ENCODE assay signal across 8 cellular contexts in the genomic region with DNA sequence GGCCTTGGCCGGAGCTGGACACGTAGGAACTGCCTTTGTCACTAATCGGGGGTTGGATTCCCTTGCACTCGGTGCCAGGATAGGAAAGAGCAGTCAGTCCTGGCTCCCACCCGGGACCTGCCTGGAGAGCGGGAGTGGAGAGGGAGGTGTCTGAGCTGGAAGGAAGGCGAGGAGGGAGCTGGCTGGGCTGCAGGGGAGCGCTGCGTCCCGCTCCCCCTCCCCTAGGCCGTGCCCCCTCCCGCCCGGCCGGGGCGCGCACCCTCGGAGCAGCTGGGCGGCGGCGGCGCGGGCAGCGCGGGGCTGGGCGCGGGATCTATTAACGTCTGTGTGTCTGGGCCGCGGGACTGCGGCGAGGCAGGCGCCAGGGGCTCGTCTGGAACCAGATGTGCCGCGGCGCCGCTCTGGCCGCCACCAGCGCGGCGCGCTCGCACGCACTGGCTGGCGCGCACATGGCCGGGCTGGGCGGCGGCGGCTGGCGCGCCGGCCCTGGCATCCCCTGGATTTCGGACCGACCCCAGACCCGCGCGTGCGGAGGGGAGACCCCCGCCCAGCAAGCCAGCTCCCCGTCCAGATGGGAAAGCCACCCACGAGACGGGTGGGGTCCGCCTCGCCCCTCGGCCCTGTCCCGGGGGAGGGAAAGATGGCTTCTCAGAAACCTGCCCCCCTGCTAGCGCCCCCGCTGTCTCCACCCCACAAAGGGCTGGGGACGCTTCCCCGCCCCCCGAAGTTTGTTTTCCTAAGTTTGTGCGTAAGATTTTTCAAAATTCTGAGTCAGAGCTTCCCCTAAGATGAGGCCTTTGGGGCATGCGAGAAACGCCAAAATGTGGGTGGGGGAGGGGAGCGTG. TPM values are rescaled to one million over a fixed set of nuclear protein-coding genes. Genes with fewer than 3 reads are reported as not detected.
DNase-seq lines count a peak whose midpoint lies in the region; ATAC-seq and TF ChIP-seq lines count a peak whose summit lies in the region.

No MANE protein-coding gene starts in this region.

- peak overlapping the region; percentile 83 for H3K9ac ChIP-seq in HCT116 (ENCODE audit: low read length)

- no peak for DNase-seq in HCT116 (ENCODE audit: low read depth, low spot score)
- DNase-seq in T-helper 2 cell treated with Interferon-gamma antibody and Interleukin-4, amounts not matched to agents 5 μg/mL and 100 μg/mL, for 36 hours (ENCODE audit: low spot score) = peak; percentile 21
- DNase-seq in dedifferentiated amniotic fluid mesenchymal stem cell (ENCODE audit: extremely low spot score) = peak; percentile 58
- peak; percentile 67 for DNase-seq in stimulated activated naive CD8-positive, alpha-beta T cell treated with anti-CD3 and anti-CD28 coated beads, Interleukin-15, Interleukin-2, amounts not matched to agents 100 U/mL and 50 U/mL, for 24 hours
- DNase-seq in midbrain (lab: John Stamatoyannopoulos, UW) = no peak
- DNase-seq in KG1 (lab: John Stamatoyannopoulos, UW) = no peak

- H3K36me3 ChIP-seq in HCT116 (ENCODE audit: control insufficient read depth in 1 of 2, insufficient read depth in 2 of 2, low read length in 2 of 2) (0 out of 4 replicates have a peak, but pooled peaks cover 0 to 2% of the 10 kb centered on the region in 2 experiments), mesodermal cell (ENCODE audit: control insufficient read depth, insufficient read depth, low read length) (no peaks in the 10 kb centered on the region)

- H3K4me1 Mint-ChIP-seq in T-helper 2 cell treated with Interferon-gamma antibody and Interleukin-4, amounts not matched to agents 5 μg/mL and 100 μg/mL, for 36 hours (ENCODE audit: low read depth) = peaks cover 2% of the 10 kb centered on the region

- H3K4me1 ChIP-seq in HCT116 (ENCODE audit: control insufficient read depth in 1 of 2, insufficient read depth in 2 of 2, low read length in 2 of 2) (peaks cover 32 to 43% of the 10 kb centered on the region in 2 experiments), mesodermal cell (ENCODE audit: control insufficient read depth, insufficient read depth, low read length, poor library complexity, severe bottlenecking) (peaks cover 11% of the 10 kb centered on the region)

- peak overlapping the region; percentile 46 to 65 for H3K4me3 ChIP-seq in HCT116 (replicated peaks in 1 of 2; ENCODE audit: low read depth in 1 of 2, low read length in 2 of 2)
- peak overlapping the region; percentile 26 for H3K4me3 ChIP-seq in mesodermal cell (ENCODE audit: extremely low read depth, insufficient read depth, low read length, poor library complexity, severe bottlenecking)

- H2AFZ ChIP-seq in HCT116 (ENCODE audit: low read depth, low read length, poor library complexity, severe bottlenecking) = peak overlapping the region; percentile 74

- intact Hi-C loops in HCT116 (cut with micrococcal nuclease) = no loop called here

- no peaks in the 10 kb centered on the region for H3K9me3 ChIP-seq in HCT116 (ENCODE audit: control insufficient read depth in 1 of 2, insufficient read depth in 1 of 2, low read depth in 1 of 2, low read length in 2 of 2)
- H3K9me3 ChIP-seq in mesodermal cell (ENCODE audit: control insufficient read depth, low read length) = no peaks in the 10 kb centered on the region

- no peaks in the 10 kb centered on the region for H3K36me3 Mint-ChIP-seq in T-helper 2 cell treated with Interferon-gamma antibody and Interleukin-4, amounts not matched to agents 5 μg/mL and 100 μg/mL, for 36 hours (ENCODE audit: low read depth)

- RAD21 ChIA-PET in HCT116 (lab: Charles Lee; ENCODE audit: low non-redundant PET in 1 of 2, low total read pairs in 2 of 2, uncharacterized antibody in 2 of 2, unreplicated experiment in 2 of 2) = no interaction called here

- H3K4me2 ChIP-seq in HCT116 (ENCODE audit: low read length) = peak overlapping the region; percentile 99

- H3K79me2 ChIP-seq in HCT116 (ENCODE audit: insufficient read depth, low read length) = 0 out of 2 replicates have a peak, but pooled peaks cover 3% of the 10 kb centered on the region

- BruUV-seq in HCT116 (replicated peaks; lab: Mats Ljungman, UMichigan) = no TSS peak

- WGBS in mesodermal cell (ENCODE audit: insufficient coverage in 2 of 2), 2 experiments = 1 to 4% methylated on average over 55 to 58 of the region's 76 CpGs

- H3K27ac Mint-ChIP-seq in T-helper 2 cell treated with Interferon-gamma antibody and Interleukin-4, amounts not matched to agents 5 μg/mL and 100 μg/mL, for 36 hours = peak overlapping the region; percentile 74

- peak; percentile 17 for TF ChIP-seq POLR2A in HCT116 (IDR thresholded peaks at IDR 0.05; ENCODE audit: borderline replicate concordance, extremely low read depth, insufficient read depth, insufficient read length)

- H4K20me1 ChIP-seq in HCT116 (ENCODE audit: insufficient read depth) = no peaks in the 10 kb centered on the region

- POLR2A ChIA-PET in HCT116 (lab: Charles Lee) = interaction anchor here (0.8 to 1.4 kb wide), 2 partner anchors 18 to 80 kb away, joined by 3 to 6 read pairs; no protein-coding TSS in a partner anchor

- peak; percentile 70 for ATAC-seq in HCT116
- ATAC-seq in stimulated activated naive CD8-positive, alpha-beta T cell treated with anti-CD3 and anti-CD28 coated beads, Interleukin-15, Interleukin-2, amounts not matched to agents 100 U/mL and 50 U/mL, for 24 hours = peak; percentile 65
- no peak for ATAC-seq in HG02763 (IDR thresholded peaks at IDR 0.05; ENCODE audit: unreplicated experiment)

- H3K9me2 ChIP-seq in HCT116 (ENCODE audit: insufficient read depth) = no peaks in the 10 kb centered on the region

- no peaks in the 10 kb centered on the region for H3K9me3 Mint-ChIP-seq in T-helper 2 cell treated with Interferon-gamma antibody and Interleukin-4, amounts not matched to agents 5 μg/mL and 100 μg/mL, for 36 hours

- no peaks in the 10 kb centered on the region for H3K27me3 ChIP-seq in HCT116 (ENCODE audit: insufficient read depth, low read length)

- peaks cover 37% of the 10 kb centered on the region for H3K27me3 Mint-ChIP-seq in T-helper 2 cell treated with Interferon-gamma antibody and Interleukin-4, amounts not matched to agents 5 μg/mL and 100 μg/mL, for 36 hours (ENCODE audit: low read depth)

- CTCF ChIA-PET in HCT116 (lab: Charles Lee) = interaction anchor here (0.9 to 1.5 kb wide), 3 partner anchors 23 to 93 kb away, joined by 3 to 6 read pairs (median 3); no protein-coding TSS in a partner anchor

- TF ChIP-seq CTCF in HCT116 (IDR thresholded peaks at IDR 0.05 in 2 of 3, conservative IDR thresholded peaks at IDR 0.05 in 1 of 3; ENCODE audit: borderline replicate concordance in 1 of 3, insufficient read depth in 1 of 3, low read depth in 2 of 3, low read length in 2 of 3) = no peak

- peak overlapping the region; percentile 67 for H3K4me3 Mint-ChIP-seq in T-helper 2 cell treated with Interferon-gamma antibody and Interleukin-4, amounts not matched to agents 5 μg/mL and 100 μg/mL, for 36 hours

- H3K27ac ChIP-seq in HCT116 (ENCODE audit: low read depth, low read length) (peak overlapping the region; percentile 46; the same call in 1 of the 2 replicates), mesodermal cell (ENCODE audit: low read depth, low read length, severe bottlenecking) (no peak overlapping the region)

- TF ChIP-seq RAD21 in HCT116 (IDR thresholded peaks at IDR 0.05; ENCODE audit: low read depth) = no peak

TF ChIP-seq in HCT116, 20 proteins besides CTCF, POLR2A, EP300 and RAD21 (continues in another document):
- TF ChIP-seq ELF1 (IDR thresholded peaks at IDR 0.05; ENCODE audit: borderline replicate concordance, low read depth) (no peak), YY1 (IDR thresholded peaks at IDR 0.05; ENCODE audit: extremely low read depth, insufficient replicate concordance, low read depth, low read length) (no peak), SP1 (IDR thresholded peaks at IDR 0.05; ENCODE audit: low read depth) (no peak), EZH2phosphoT487 (IDR thresholded peaks at IDR 0.05; ENCODE audit: borderline replicate concordance) (no peak)
- TF ChIP-seq, protein P1, sequence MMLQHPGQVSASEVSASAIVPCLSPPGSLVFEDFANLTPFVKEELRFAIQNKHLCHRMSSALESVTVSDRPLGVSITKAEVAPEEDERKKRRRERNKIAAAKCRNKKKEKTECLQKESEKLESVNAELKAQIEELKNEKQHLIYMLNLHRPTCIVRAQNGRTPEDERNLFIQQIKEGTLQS (IDR thresholded peaks at IDR 0.05) = no peak
- TF ChIP-seq, protein P2, sequence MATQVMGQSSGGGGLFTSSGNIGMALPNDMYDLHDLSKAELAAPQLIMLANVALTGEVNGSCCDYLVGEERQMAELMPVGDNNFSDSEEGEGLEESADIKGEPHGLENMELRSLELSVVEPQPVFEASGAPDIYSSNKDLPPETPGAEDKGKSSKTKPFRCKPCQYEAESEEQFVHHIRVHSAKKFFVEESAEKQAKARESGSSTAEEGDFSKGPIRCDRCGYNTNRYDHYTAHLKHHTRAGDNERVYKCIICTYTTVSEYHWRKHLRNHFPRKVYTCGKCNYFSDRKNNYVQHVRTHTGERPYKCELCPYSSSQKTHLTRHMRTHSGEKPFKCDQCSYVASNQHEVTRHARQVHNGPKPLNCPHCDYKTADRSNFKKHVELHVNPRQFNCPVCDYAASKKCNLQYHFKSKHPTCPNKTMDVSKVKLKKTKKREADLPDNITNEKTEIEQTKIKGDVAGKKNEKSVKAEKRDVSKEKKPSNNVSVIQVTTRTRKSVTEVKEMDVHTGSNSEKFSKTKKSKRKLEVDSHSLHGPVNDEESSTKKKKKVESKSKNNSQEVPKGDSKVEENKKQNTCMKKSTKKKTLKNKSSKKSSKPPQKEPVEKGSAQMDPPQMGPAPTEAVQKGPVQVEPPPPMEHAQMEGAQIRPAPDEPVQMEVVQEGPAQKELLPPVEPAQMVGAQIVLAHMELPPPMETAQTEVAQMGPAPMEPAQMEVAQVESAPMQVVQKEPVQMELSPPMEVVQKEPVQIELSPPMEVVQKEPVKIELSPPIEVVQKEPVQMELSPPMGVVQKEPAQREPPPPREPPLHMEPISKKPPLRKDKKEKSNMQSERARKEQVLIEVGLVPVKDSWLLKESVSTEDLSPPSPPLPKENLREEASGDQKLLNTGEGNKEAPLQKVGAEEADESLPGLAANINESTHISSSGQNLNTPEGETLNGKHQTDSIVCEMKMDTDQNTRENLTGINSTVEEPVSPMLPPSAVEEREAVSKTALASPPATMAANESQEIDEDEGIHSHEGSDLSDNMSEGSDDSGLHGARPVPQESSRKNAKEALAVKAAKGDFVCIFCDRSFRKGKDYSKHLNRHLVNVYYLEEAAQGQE (IDR thresholded peaks at IDR 0.05; ENCODE audit: low read depth) = no peak

RNA-seq across cellular contexts. Expression of gene PRRX2, which starts 31.9 kb away (rescaled TPM):
- 25.5 TPM for total RNA-seq in HCT116 (2021; ENCODE audit: unreplicated experiment)
- polyA plus RNA-seq in HCT116 (2012) = 12.7 and 17.1 TPM in 2 replicates
- polyA plus RNA-seq in mesodermal cell (2013, experiment 1 of 2) = 19.4 TPM
- polyA plus RNA-seq in mesodermal cell (2013, experiment 2 of 2) = 14.9 TPM

RNA-seq across cellular contexts. Expression of gene ASB6, which starts 55.4 kb away (rescaled TPM):
- total RNA-seq in HCT116 (2021; ENCODE audit: unreplicated experiment) = 21.6 TPM
- polyA plus RNA-seq in HCT116 (2012) = 18.3 and 20.7 TPM in 2 replicates
- 16.8 TPM for polyA plus RNA-seq in mesodermal cell (2013, experiment 1 of 2)
- polyA plus RNA-seq in mesodermal cell (2013, experiment 2 of 2) = 13.4 TPM

RNA-seq across cellular contexts. Expression of gene PTGES, which starts 55.5 kb away (rescaled TPM):
- 17.2 TPM for total RNA-seq in HCT116 (2021; ENCODE audit: unreplicated experiment)
- polyA plus RNA-seq in HCT116 (2012) = 16.8 and 19.0 TPM in 2 replicates
- polyA plus RNA-seq in mesodermal cell (2013, experiment 1 of 2) = 7.3 TPM
- polyA plus RNA-seq in mesodermal cell (2013, experiment 2 of 2) = 5.4 TPM

Comparison
In these comparisons a context has a peak if more than half of its experiments do, and no peak if none do; other contexts are left out.
1. DNase-seq: peak in T-helper 2 cell treated with Interferon-gamma antibody and Interleukin-4, amounts not matched to agents 5 μg/mL and 100 μg/mL, for 36 hours (single experiment), dedifferentiated amniotic fluid mesenchymal stem cell (single experiment) and stimulated activated naive CD8-positive, alpha-beta T cell treated with anti-CD3 and anti-CD28 coated beads, Interleukin-15, Interleukin-2, amounts not matched to agents 100 U/mL and 50 U/mL, for 24 hours (single experiment); none in HCT116 (single experiment), midbrain (single experiment) and KG1 (single experiment).